19 cellular contexts compared by ENCODE assay signal in genomic region chr11:32831241-32831640, GRCh38. TPM values are rescaled to one million over a fixed set of nuclear protein-coding genes. Genes with fewer than 3 reads are reported as not detected.
DNase-seq lines count a peak whose midpoint lies in the region; ATAC-seq and TF ChIP-seq lines count a peak whose summit lies in the region.
"Had no signal": no experiment of that assay in that cellular context is flagged by ENCODE, and none has a peak within 500 bp of the region (broad histone marks: within the 10 kb centered on the region; RNA-seq: fewer than 3 reads in every experiment).

No MANE protein-coding gene starts in this region.

- H3K4me1 Mint-ChIP-seq in stimulated activated naive CD8-positive, alpha-beta T cell treated with anti-CD3 and anti-CD28 coated beads, Interleukin-15, Interleukin-2, amounts not matched to agents 100 ng/mL and 50 ng/mL, for 24 hours (ENCODE audit: low read depth) = peaks cover 20% of the 10 kb centered on the region
- peaks cover 6 to 12% (median 8%) of the 10 kb centered on the region in 3 donors for H3K4me1 Mint-ChIP-seq in naive B cell

- no peaks in the 10 kb centered on the region for H3K9me3 ChIP-seq in Peyer's patch
- H3K9me3 ChIP-seq: stomach, uterus had no signal

- H3K4me1 ChIP-seq in Peyer's patch = peaks cover 0 to 9% (median 0%) of the 10 kb centered on the region in 4 donors
- H3K4me1 ChIP-seq: neural progenitor cell had no signal

- no peak for ATAC-seq in stimulated activated naive CD8-positive, alpha-beta T cell treated with anti-CD3 and anti-CD28 coated beads, Interleukin-15, Interleukin-2, amounts not matched to agents 100 U/mL and 50 U/mL, for 24 hours
- no peak for ATAC-seq in naive B cell (ENCODE audit: low read depth in 2 of 2)
- no peak for ATAC-seq in HG03135 (IDR thresholded peaks at IDR 0.05; ENCODE audit: unreplicated experiment)
- no peak for ATAC-seq in GM18909 (IDR thresholded peaks at IDR 0.05; ENCODE audit: poor library complexity, unreplicated experiment)
- ATAC-seq: CD8-positive, alpha-beta T cell had no signal

- TF ChIP-seq POLR2A in Peyer's patch (IDR thresholded peaks at IDR 0.05) = no peak

- H3K36me3 ChIP-seq in Peyer's patch = no peaks in the 10 kb centered on the region
- H3K36me3 ChIP-seq: neural progenitor cell, stomach, uterus had no signal

- H3K4me3 ChIP-seq in epithelial cell of esophagus (ENCODE audit: low read length) = peak overlapping the region; percentile 89
- no peak overlapping the region for H3K4me3 ChIP-seq in Peyer's patch
- H3K4me3 ChIP-seq: neural progenitor cell, uterus had no signal

- DNase-seq in stimulated activated naive CD8-positive, alpha-beta T cell treated with anti-CD3 and anti-CD28 coated beads, Interleukin-15, Interleukin-2, amounts not matched to agents 100 U/mL and 50 U/mL, for 24 hours = no peak
- DNase-seq in epithelial cell of esophagus (ENCODE audit: low read depth) (no peak), naive B cell (no peak), Peyer's patch (no peak), NCI-H2081 (lab: John Stamatoyannopoulos, UW) (no peak)
- DNase-seq: activated gamma-delta T cell treated with Interleukin-2 at 50 U/mL for 16 hours; aorta; CD8-positive, alpha-beta T cell; MM.1S; NCI-H187; NCI-H446; SIG-M5; stomach; uterus had no signal

- H3K36me3 Mint-ChIP-seq in stimulated activated naive CD8-positive, alpha-beta T cell treated with anti-CD3 and anti-CD28 coated beads, Interleukin-15, Interleukin-2, amounts not matched to agents 100 ng/mL and 50 ng/mL, for 24 hours (ENCODE audit: low read depth) = no peaks in the 10 kb centered on the region
- H3K36me3 Mint-ChIP-seq in naive B cell = no peaks in the 10 kb centered on the region
- H3K36me3 Mint-ChIP-seq: CD8-positive, alpha-beta T cell; neural progenitor cell had no signal

- peaks cover 46% of the 10 kb centered on the region for H3K27me3 Mint-ChIP-seq in stimulated activated naive CD8-positive, alpha-beta T cell treated with anti-CD3 and anti-CD28 coated beads, Interleukin-15, Interleukin-2, amounts not matched to agents 100 ng/mL and 50 ng/mL, for 24 hours
- H3K27me3 Mint-ChIP-seq in naive B cell = peaks cover 15 to 37% (median 15%) of the 10 kb centered on the region in 3 donors

- H3K4me3 Mint-ChIP-seq in stimulated activated naive CD8-positive, alpha-beta T cell treated with anti-CD3 and anti-CD28 coated beads, Interleukin-15, Interleukin-2, amounts not matched to agents 100 ng/mL and 50 ng/mL, for 24 hours = peak overlapping the region; percentile 66
- H3K4me3 Mint-ChIP-seq in naive B cell = peak overlapping the region; percentile 7 to 87 (median 56)

- H3K27ac Mint-ChIP-seq in stimulated activated naive CD8-positive, alpha-beta T cell treated with anti-CD3 and anti-CD28 coated beads, Interleukin-15, Interleukin-2, amounts not matched to agents 100 ng/mL and 50 ng/mL, for 24 hours = no peak overlapping the region
- no peak overlapping the region for H3K27ac Mint-ChIP-seq in naive B cell
- H3K27ac Mint-ChIP-seq: CD8-positive, alpha-beta T cell; neural progenitor cell had no signal

- no peaks in the 10 kb centered on the region for H3K27me3 ChIP-seq in Peyer's patch
- H3K27me3 ChIP-seq: uterus had no signal

- TF ChIP-seq CTCF in epithelial cell of esophagus (IDR thresholded peaks at IDR 0.05; ENCODE audit: insufficient read depth, low read depth, low read length, missing control alignments) (no peak), Peyer's patch (IDR thresholded peaks at IDR 0.05) (no peak)

- no peak overlapping the region for H3K27ac ChIP-seq in Peyer's patch
- H3K27ac ChIP-seq: neural progenitor cell, uterus had no signal

- H3K9me3 Mint-ChIP-seq in stimulated activated naive CD8-positive, alpha-beta T cell treated with anti-CD3 and anti-CD28 coated beads, Interleukin-15, Interleukin-2, amounts not matched to agents 100 ng/mL and 50 ng/mL, for 24 hours = no peaks in the 10 kb centered on the region
- no peaks in the 10 kb centered on the region for H3K9me3 Mint-ChIP-seq in naive B cell
- H3K9me3 Mint-ChIP-seq: CD8-positive, alpha-beta T cell; neural progenitor cell had no signal

RNA-seq across cellular contexts. Expression of gene PRRG4, which starts 1.5 kb away (rescaled TPM):
- not detected for polyA plus RNA-seq in naive B cell (ENCODE audit: low read depth in 6 of 6)
- total RNA-seq in Peyer's patch = 10 to 100 TPM in 2 of 4 donors, 1 to 10 TPM in 2; 3.3 to 16.1 (median 9.8) TPM

RNA-seq across cellular contexts. Expression of gene CCDC73, which starts 36.8 kb away (rescaled TPM):
- polyA plus RNA-seq in naive B cell (ENCODE audit: low read depth in 6 of 6) = not detected
- not detected for total RNA-seq in Peyer's patch
- total RNA-seq: aorta; CD8-positive, alpha-beta T cell; lung microvascular endothelial cell had no signal
- polyA plus RNA-seq: aorta, stomach had no signal
